ENCODE assay signal across 16 cellular contexts in genomic region chr17:60300011-60300410, GRCh38.
DNase-seq lines count a peak whose midpoint lies in the region; ATAC-seq and TF ChIP-seq lines count a peak whose summit lies in the region.
"Had no signal": no experiment of that assay in that cellular context is flagged by ENCODE, and none has a peak within 500 bp of the region (broad histone marks: within the 10 kb centered on the region; RNA-seq: fewer than 3 reads in every experiment).

No MANE protein-coding gene starts in this region.

- no peak for ATAC-seq in naive thymus-derived CD8-positive, alpha-beta T cell
- ATAC-seq: CD8-positive, alpha-beta T cell had no signal

- H3K27me3 Mint-ChIP-seq in naive thymus-derived CD8-positive, alpha-beta T cell = no peaks in the 10 kb centered on the region
- H3K27me3 Mint-ChIP-seq: B cell; CD4-positive, CD25-positive, alpha-beta regulatory T cell had no signal

- no peak overlapping the region for H3K4me3 ChIP-seq in adipocyte (ENCODE audit: low read length)
- H3K4me3 ChIP-seq in fibroblast of villous mesenchyme (ENCODE audit: low read depth, low read length) = no peak overlapping the region
- H3K4me3 ChIP-seq: BLaER1, HAP-1 had no signal

- H3K4me1 ChIP-seq in adipocyte (ENCODE audit: control insufficient read depth, insufficient read depth, low read length) = peaks cover 2% of the 10 kb centered on the region

- H3K36me3 ChIP-seq in adipocyte (ENCODE audit: control insufficient read depth, insufficient read depth, low read length, severe bottlenecking) = peaks cover 8% of the 10 kb centered on the region
- H3K36me3 ChIP-seq: BLaER1, HAP-1 had no signal

- POLR2A ChIA-PET in naive thymus-derived CD8-positive, alpha-beta T cell (lab: Charles Lee) = no interaction called here

- peaks cover 0 to 20% (median 14%) of the 10 kb centered on the region in 3 donors for H3K36me3 Mint-ChIP-seq in naive thymus-derived CD8-positive, alpha-beta T cell

- no peaks in the 10 kb centered on the region for H3K27me3 ChIP-seq in adipocyte (replicated peaks; ENCODE audit: control insufficient read depth, insufficient read depth, low read length)
- H3K27me3 ChIP-seq: BLaER1 had no signal

- TF ChIP-seq CTCF in fibroblast of villous mesenchyme (IDR thresholded peaks at IDR 0.05; ENCODE audit: insufficient read depth, low read depth, low read length) (no peak), subcutaneous adipose tissue (IDR thresholded peaks at IDR 0.05; ENCODE audit: low read depth) (peak; percentile 48)

- peak; percentile 13 for DNase-seq in adipocyte (ENCODE audit: low read depth)
- peak; percentile 12 for DNase-seq in fibroblast of villous mesenchyme (ENCODE audit: low read depth)
- DNase-seq in effector CD8-positive, alpha-beta T cell (lab: John Stamatoyannopoulos, UW) = no peak
- no peak for DNase-seq in OCI-M2 (lab: John Stamatoyannopoulos, UW; ENCODE audit: unreplicated experiment)
- DNase-seq in naive thymus-derived CD8-positive, alpha-beta T cell = no peak
- DNase-seq: Caco-2; CD4-positive, CD25-positive, alpha-beta regulatory T cell; CD8-positive, alpha-beta T cell; DMS153; DND-41; GOT3; HFFc6 had no signal

- no peak overlapping the region for H3K9ac ChIP-seq in adipocyte (ENCODE audit: low read length)
- H3K9ac ChIP-seq: BLaER1 had no signal

- no peaks in the 10 kb centered on the region for H3K9me3 Mint-ChIP-seq in naive thymus-derived CD8-positive, alpha-beta T cell
- H3K9me3 Mint-ChIP-seq: CD4-positive, CD25-positive, alpha-beta regulatory T cell; CD8-positive, alpha-beta T cell; HFFc6 had no signal

- H3K4me1 Mint-ChIP-seq in naive thymus-derived CD8-positive, alpha-beta T cell = peaks cover 9 to 19% (median 12%) of the 10 kb centered on the region in 4 donors

- H3K4me3 Mint-ChIP-seq in naive thymus-derived CD8-positive, alpha-beta T cell = no peak overlapping the region
- H3K4me3 Mint-ChIP-seq: B cell; CD4-positive, CD25-positive, alpha-beta regulatory T cell; CD8-positive, alpha-beta T cell; HFFc6 had no signal

- H3K9me3 ChIP-seq in adipocyte (ENCODE audit: control insufficient read depth, low read length) = no peaks in the 10 kb centered on the region
- H3K9me3 ChIP-seq: BLaER1, Caco-2, HAP-1 had no signal

- no peak overlapping the region for H3K27ac Mint-ChIP-seq in naive thymus-derived CD8-positive, alpha-beta T cell
- H3K27ac Mint-ChIP-seq: B cell; CD4-positive, CD25-positive, alpha-beta regulatory T cell; CD8-positive, alpha-beta T cell; HFFc6 had no signal

Comparison
In these comparisons a context has a peak if more than half of its experiments do, and no peak if none do; other contexts are left out.
1. DNase-seq: peak in adipocyte (single experiment) and fibroblast of villous mesenchyme (single experiment); none in effector CD8-positive, alpha-beta T cell (single experiment), OCI-M2 (single experiment) and naive thymus-derived CD8-positive, alpha-beta T cell (0 of 10).